12 cellular contexts compared by ENCODE assay signal in genomic region chr2:37647941-37648315, GRCh38. TPM values are rescaled to one million over a fixed set of nuclear protein-coding genes. Genes with fewer than 3 reads are reported as not detected.
DNase-seq lines count a peak whose midpoint lies in the region; ATAC-seq and TF ChIP-seq lines count a peak whose summit lies in the region.
"Had no signal": no experiment of that assay in that cellular context is flagged by ENCODE, and none has a peak within 500 bp of the region (broad histone marks: within the 10 kb centered on the region; RNA-seq: fewer than 3 reads in every experiment).

No MANE protein-coding gene starts in this region.

- H3K27ac Mint-ChIP-seq in activated naive CD8-positive, alpha-beta T cell treated with anti-CD3 and anti-CD28 coated beads, Interleukin-2, amount 10 ng/mL, durations not matched to agents 7 days and 5 days: peak overlapping the region; percentile 90
- H3K27ac Mint-ChIP-seq in memory B cell: peak overlapping the region; percentile 86
- H3K27ac Mint-ChIP-seq: neural progenitor cell had no signal

- POLR2A ChIA-PET in activated naive CD8-positive, alpha-beta T cell treated with anti-CD3 and anti-CD28 coated beads, Interleukin-2, amount 10 ng/mL, durations not matched to agents 7 days and 5 days (lab: Charles Lee): interaction anchor here (0.6 to 2.2 kb wide), 6 partner anchors 9 to 720 kb away, joined by 3 to 7 read pairs (median 4); no protein-coding TSS in a partner anchor

- H3K27ac ChIP-seq in thoracic aorta: peak overlapping the region; percentile 41 to 53
- H3K27ac ChIP-seq: neural progenitor cell had no signal

- peak overlapping the region; percentile 55 for H3K4me3 Mint-ChIP-seq in activated T-cell treated with anti-CD3 and anti-CD28 coated beads, Interleukin-2, amount 50 U/mL, for 4 hours
- peak overlapping the region; percentile 62 for H3K4me3 Mint-ChIP-seq in activated naive CD8-positive, alpha-beta T cell treated with anti-CD3 and anti-CD28 coated beads, Interleukin-2, amount 10 ng/mL, durations not matched to agents 7 days and 5 days
- peak overlapping the region; percentile 48 for H3K4me3 Mint-ChIP-seq in memory B cell
- H3K4me3 Mint-ChIP-seq: neural progenitor cell had no signal

- no peaks in the 10 kb centered on the region for H3K27me3 ChIP-seq in thoracic aorta (replicated peaks; ENCODE audit: insufficient read depth)
- H3K27me3 ChIP-seq: MG63, neural progenitor cell had no signal

- intact Hi-C loops in sciatic nerve (cut with DNase I): no loop called here

- peaks cover 93% of the 10 kb centered on the region for H3K4me1 Mint-ChIP-seq in activated T-cell treated with anti-CD3 and anti-CD28 coated beads, Interleukin-2, amount 50 U/mL, for 4 hours (ENCODE audit: low read depth)
- peaks cover 51% of the 10 kb centered on the region for H3K4me1 Mint-ChIP-seq in activated naive CD8-positive, alpha-beta T cell treated with anti-CD3 and anti-CD28 coated beads, Interleukin-2, amount 10 ng/mL, durations not matched to agents 7 days and 5 days
- H3K4me1 Mint-ChIP-seq in memory B cell: peaks cover 63% of the 10 kb centered on the region

- no peaks in the 10 kb centered on the region for H3K9me3 ChIP-seq in thoracic aorta

- H3K36me3 Mint-ChIP-seq in activated T-cell treated with anti-CD3 and anti-CD28 coated beads, Interleukin-2, amount 50 U/mL, for 4 hours (ENCODE audit: insufficient read depth): peaks cover 56% of the 10 kb centered on the region
- peaks cover 65% of the 10 kb centered on the region for H3K36me3 Mint-ChIP-seq in activated naive CD8-positive, alpha-beta T cell treated with anti-CD3 and anti-CD28 coated beads, Interleukin-2, amount 10 ng/mL, durations not matched to agents 7 days and 5 days
- peaks cover 29% of the 10 kb centered on the region for H3K36me3 Mint-ChIP-seq in memory B cell

- TF ChIP-seq CTCF in thoracic aorta (IDR thresholded peaks at IDR 0.05): no peak

- no peaks in the 10 kb centered on the region for H3K27me3 Mint-ChIP-seq in activated T-cell treated with anti-CD3 and anti-CD28 coated beads, Interleukin-2, amount 50 U/mL, for 4 hours (ENCODE audit: low read depth)
- no peaks in the 10 kb centered on the region for H3K27me3 Mint-ChIP-seq in activated naive CD8-positive, alpha-beta T cell treated with anti-CD3 and anti-CD28 coated beads, Interleukin-2, amount 10 ng/mL, durations not matched to agents 7 days and 5 days
- no peaks in the 10 kb centered on the region for H3K27me3 Mint-ChIP-seq in memory B cell

- DNase-seq in activated T-cell treated with anti-CD3 and anti-CD28 coated beads, Interleukin-2, amount 50 U/mL, for 4 hours: no peak
- DNase-seq in activated T-cell treated with anti-CD3 and anti-CD28 coated beads for 4 hours (no peak), memory B cell (ENCODE audit: low spot score in 2 of 2) (no peak), thoracic aorta (ENCODE audit: low spot score) (no peak), sciatic nerve (ENCODE audit: low spot score) (no peak), COLO668 (lab: John Stamatoyannopoulos, UW; ENCODE audit: unreplicated experiment) (no peak), kidney glomerular epithelial cell (lab: John Stamatoyannopoulos, UW) (no peak)
- no peak for DNase-seq in activated naive CD8-positive, alpha-beta T cell treated with anti-CD3 and anti-CD28 coated beads, Interleukin-2, amount 10 ng/mL, durations not matched to agents 7 days and 5 days
- DNase-seq: H7, MG63, NCI-H510A treated with DMSO at 0.1 percent for 48 hours had no signal

- no peak for ATAC-seq in activated T-cell treated with anti-CD3 and anti-CD28 coated beads, Interleukin-2, amount 50 U/mL, for 4 hours
- ATAC-seq in activated naive CD8-positive, alpha-beta T cell treated with anti-CD3 and anti-CD28 coated beads, Interleukin-2, amount 10 ng/mL, durations not matched to agents 7 days and 5 days (ENCODE audit: low read depth): no peak
- ATAC-seq in memory B cell (ENCODE audit: low read depth) (no peak), thoracic aorta (ENCODE audit: insufficient number of reproducible peaks, low FRiP score, low read depth) (no peak), sciatic nerve (no peak)

- H3K9me3 Mint-ChIP-seq in activated T-cell treated with anti-CD3 and anti-CD28 coated beads, Interleukin-2, amount 50 U/mL, for 4 hours: peaks cover 3% of the 10 kb centered on the region
- peaks cover 6% of the 10 kb centered on the region for H3K9me3 Mint-ChIP-seq in activated naive CD8-positive, alpha-beta T cell treated with anti-CD3 and anti-CD28 coated beads, Interleukin-2, amount 10 ng/mL, durations not matched to agents 7 days and 5 days
- H3K9me3 Mint-ChIP-seq in memory B cell: no peaks in the 10 kb centered on the region

- H3K4me1 ChIP-seq in thoracic aorta (ENCODE audit: control insufficient read depth in 1 of 2, low read depth in 2 of 2): peaks cover 62 to 95% of the 10 kb centered on the region in 2 donors

- H3K36me3 ChIP-seq in thoracic aorta: peaks cover 14% of the 10 kb centered on the region
- H3K36me3 ChIP-seq: neural progenitor cell had no signal

- peak overlapping the region; percentile 15 for H3K4me3 ChIP-seq in thoracic aorta
- H3K4me3 ChIP-seq: MG63, neural progenitor cell had no signal

RNA-seq across cellular contexts. Expression of gene CDC42EP3, which starts 23.5 kb away (rescaled TPM):
- total RNA-seq in activated T-cell treated with anti-CD3 and anti-CD28 coated beads, Interleukin-2, amount 50 U/mL, for 4 hours: 10 to 100 TPM; 31.6 to 58.1 (median 39.4) TPM
- total RNA-seq in activated naive CD8-positive, alpha-beta T cell treated with anti-CD3 and anti-CD28 coated beads, Interleukin-2, amount 10 ng/mL, durations not matched to agents 7 days and 5 days: 10 to 100 TPM; 39.5 to 40.1 TPM
- total RNA-seq in thoracic aorta: 10 to 100 TPM; 42.2 to 57.4 TPM
- 53.1 TPM for total RNA-seq in sciatic nerve
